Comparison of ENCODE assay signal across 9 cellular contexts in the genomic region with DNA sequence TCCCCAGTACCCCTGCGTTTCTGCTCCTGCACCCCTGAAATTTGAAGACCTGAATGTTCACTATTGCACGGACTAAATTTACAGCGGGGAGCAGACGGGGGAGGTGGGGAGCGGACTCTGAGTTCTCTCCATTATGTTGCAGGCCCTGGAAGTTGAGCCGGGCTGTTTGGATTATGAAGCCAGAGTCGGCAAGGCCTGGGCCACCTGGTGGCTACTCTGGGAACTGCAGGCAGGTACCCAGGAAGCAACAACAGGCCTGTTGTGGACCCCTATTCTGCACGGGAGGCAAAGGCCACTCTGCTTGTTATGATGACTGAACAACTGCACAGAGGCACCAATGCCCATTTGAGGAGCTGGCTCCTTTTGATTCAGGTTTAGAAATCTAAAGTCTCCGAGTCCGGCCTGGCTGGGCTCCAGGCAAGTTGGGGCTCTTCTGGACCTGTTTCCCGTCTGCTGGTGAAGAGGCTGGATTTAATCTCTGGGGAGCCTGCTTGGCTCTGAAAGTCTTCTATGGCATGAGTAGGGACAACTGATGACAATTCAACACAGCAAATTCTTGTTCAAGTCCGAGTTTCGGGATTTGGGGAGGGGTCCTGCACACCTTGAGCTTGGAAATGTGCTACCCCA. TPM values are rescaled to one million over a fixed set of nuclear protein-coding genes. Genes with fewer than 3 reads are reported as not detected.
DNase-seq lines count a peak whose midpoint lies in the region; TF ChIP-seq lines count a peak whose summit lies in the region.
"Had no signal": no experiment of that assay in that cellular context is flagged by ENCODE, and none has a peak within 500 bp of the region (broad histone marks: within the 10 kb centered on the region; RNA-seq: fewer than 3 reads in every experiment).

No MANE protein-coding gene starts in this region.

- H3K4me3 ChIP-seq in MG63 (no peak overlapping the region), cardiac fibroblast (replicated peaks in 1 of 2; ENCODE audit: low read depth in 2 of 2, low read length in 2 of 2) (no peak overlapping the region)

- no peaks in the 10 kb centered on the region for H3K27me3 ChIP-seq in MG63

- peak; percentile 26 to 75 for DNase-seq in NCI-H526 (lab: John Stamatoyannopoulos, UW)
- DNase-seq in NCI-H526 treated with DMSO at 0.1 percent for 48 hours (lab: John Stamatoyannopoulos, UW), result no peak
- DNase-seq in MG63, result peak; percentile 44
- peak; percentile 41 to 79 (median 59) for DNase-seq in activated CD4-positive, CD25-positive, alpha-beta regulatory T cell (lab: John Stamatoyannopoulos, UW)
- peak; percentile 59 to 69 for DNase-seq in cardiac fibroblast (ENCODE audit: low read depth in 2 of 2)
- peak; percentile 26 for DNase-seq in kidney glomerular epithelial cell (lab: John Stamatoyannopoulos, UW)
- peak; percentile 83 to 85 for DNase-seq in stimulated activated CD4-positive, alpha-beta T cell treated with anti-CD3 and anti-CD28 coated beads, Interleukin-2, amount 100 ng/mL, for 24 hours
- DNase-seq in NCI-H2029 (lab: John Stamatoyannopoulos, UW), result no peak

- H3K36me3 ChIP-seq in MG63, result no peaks in the 10 kb centered on the region

- TF ChIP-seq CTCF in cardiac fibroblast (IDR thresholded peaks at IDR 0.05; ENCODE audit: low read depth, low read length), result peak; percentile 100

- H3K9me3 ChIP-seq in MG63, result no peaks in the 10 kb centered on the region

RNA-seq across cellular contexts. Expression of gene FAM181A, which starts 34.1 kb away (rescaled TPM):
- total RNA-seq in MG63 (2014; rRNA removed; shearing (Covaris generic); ENCODE audit: low replicate concordance), result not detected in 2 replicates
- total RNA-seq: pulmonary artery endothelial cell had no signal

Comparison
In these comparisons a context has a peak if more than half of its experiments do, and no peak if none do; other contexts are left out.
1. DNase-seq: peak in NCI-H526 (2 of 2), MG63 (single experiment), activated CD4-positive, CD25-positive, alpha-beta regulatory T cell (4 of 4), cardiac fibroblast (2 of 2), kidney glomerular epithelial cell (single experiment) and stimulated activated CD4-positive, alpha-beta T cell treated with anti-CD3 and anti-CD28 coated beads, Interleukin-2, amount 100 ng/mL, for 24 hours (2 of 2); none in NCI-H526 treated with DMSO at 0.1 percent for 48 hours (single experiment) and NCI-H2029 (single experiment).